In the genomic region with DNA sequence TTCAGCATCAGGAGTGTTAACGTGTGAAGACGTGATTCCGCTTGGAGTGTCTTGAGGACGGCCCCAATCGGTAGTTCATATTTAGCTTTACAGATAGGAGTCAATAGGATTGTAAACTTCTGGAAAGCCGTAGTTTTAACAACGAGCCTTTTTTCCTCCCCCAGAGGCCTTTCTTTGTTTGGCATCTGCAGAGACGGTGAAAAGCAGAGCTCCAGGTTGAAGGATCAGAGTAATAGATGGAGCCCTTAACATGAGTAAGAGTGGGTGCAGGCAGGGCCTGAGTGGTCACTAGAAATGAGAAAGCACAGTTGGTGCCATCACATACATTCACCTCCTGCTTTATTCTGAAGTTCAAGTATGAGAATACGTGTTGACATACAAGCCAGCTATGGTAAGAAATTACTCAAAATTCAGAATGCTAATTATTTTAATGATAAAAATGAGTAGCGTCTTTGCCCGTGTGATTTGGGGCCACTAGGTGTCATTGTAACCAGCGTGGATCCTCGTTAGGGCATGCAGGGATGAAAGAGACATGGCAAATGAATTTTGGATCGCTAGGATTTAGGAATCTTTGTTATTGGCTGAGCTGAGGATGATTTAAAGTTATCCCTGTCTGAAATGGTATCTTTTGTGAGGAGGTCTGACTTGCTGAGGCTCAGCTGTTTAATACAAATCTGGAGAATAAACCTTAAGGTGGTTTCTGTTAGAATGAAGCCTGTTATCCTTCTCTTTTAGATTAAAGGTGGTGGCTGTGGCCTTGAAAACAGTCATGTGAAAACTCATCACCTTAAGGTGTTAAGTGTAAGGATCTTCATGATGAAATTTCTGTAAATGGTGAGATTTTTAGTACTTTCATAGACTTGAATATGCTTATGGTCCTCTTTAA, we compare ENCODE assay signal across 1 cellular context.
TF ChIP-seq lines count a peak whose summit lies in the region.

No MANE protein-coding gene starts in this region.

TF ChIP-seq in GM12878, 131 proteins besides CTCF, POLR2A, EP300 and RAD21:
- TF ChIP-seq SMC3 (IDR thresholded peaks at IDR 0.05; ENCODE audit: borderline replicate concordance, low read length) (peak; percentile 51; the same call in 1 of the 2 replicates), IKZF1 (conservative IDR thresholded peaks at IDR 0.05) (peak; percentile 31; the same call in 1 of the 2 replicates), EGR1 (IDR thresholded peaks at IDR 0.05; ENCODE audit: borderline replicate concordance in 1 of 2, low read depth in 2 of 2, low read length in 2 of 2) (no peak), TCF3 (IDR thresholded peaks at IDR 0.05; ENCODE audit: borderline replicate concordance, insufficient read depth, low read depth, low read length) (no peak), SMAD5 (IDR thresholded peaks at IDR 0.05; ENCODE audit: low read depth) (0 out of 2 replicates have a peak, but pooled peaks have one; percentile 9), YY1 (IDR thresholded peaks at IDR 0.05; ENCODE audit: low read depth, low read length) (no peak), SRF (IDR thresholded peaks at IDR 0.05; ENCODE audit: low read depth in 2 of 2, low read length in 2 of 2) (no peak), IKZF2 (IDR thresholded peaks at IDR 0.05) (peak; percentile 59 to 63; a peak in 3 of 4 replicates)
- TF ChIP-seq, protein P1, sequence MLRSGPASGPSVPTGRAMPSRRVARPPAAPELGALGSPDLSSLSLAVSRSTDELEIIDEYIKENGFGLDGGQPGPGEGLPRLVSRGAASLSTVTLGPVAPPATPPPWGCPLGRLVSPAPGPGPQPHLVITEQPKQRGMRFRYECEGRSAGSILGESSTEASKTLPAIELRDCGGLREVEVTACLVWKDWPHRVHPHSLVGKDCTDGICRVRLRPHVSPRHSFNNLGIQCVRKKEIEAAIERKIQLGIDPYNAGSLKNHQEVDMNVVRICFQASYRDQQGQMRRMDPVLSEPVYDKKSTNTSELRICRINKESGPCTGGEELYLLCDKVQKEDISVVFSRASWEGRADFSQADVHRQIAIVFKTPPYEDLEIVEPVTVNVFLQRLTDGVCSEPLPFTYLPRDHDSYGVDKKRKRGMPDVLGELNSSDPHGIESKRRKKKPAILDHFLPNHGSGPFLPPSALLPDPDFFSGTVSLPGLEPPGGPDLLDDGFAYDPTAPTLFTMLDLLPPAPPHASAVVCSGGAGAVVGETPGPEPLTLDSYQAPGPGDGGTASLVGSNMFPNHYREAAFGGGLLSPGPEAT (IDR thresholded peaks at IDR 0.05; ENCODE audit: low read depth) = 0 out of 2 replicates have a peak, but pooled peaks have one; percentile 16
TF ChIP-seq in GM12878: peak in this region for 5.
